ENCODE assay signal across 17 cellular contexts in genomic region chr4:108427946-108428345, GRCh38.
A peak's percentile ranks its signal among the peaks of the same experiment; 100 is the strongest.
DNase-seq lines count a peak whose midpoint lies in the region; ATAC-seq and TF ChIP-seq lines count a peak whose summit lies in the region.
"Had no signal": no experiment of that assay in that cellular context is flagged by ENCODE, and none has a peak within 500 bp of the region (broad histone marks: within the 10 kb centered on the region; RNA-seq: fewer than 3 reads in every experiment).

No MANE protein-coding gene starts in this region.

- CTCF ChIA-PET in activated naive CD4-positive, alpha-beta T cell treated with anti-CD3 and anti-CD28 coated beads, Interleukin-2, amount 10 ng/mL, durations not matched to agents 7 days and 5 days (lab: Charles Lee), result no interaction called here

- WGBS in smooth muscle cell (ENCODE audit: low lambda C conversion rate), result 82% methylated on average over 1 of the region's 1 CpG

- H3K4me3 ChIP-seq in smooth muscle cell (no peak overlapping the region), upper lobe of right lung (no peak overlapping the region)
- H3K4me3 ChIP-seq: BLaER1 had no signal

- H3K4me2 ChIP-seq in smooth muscle cell, result peak overlapping the region; percentile 16
- H3K4me2 ChIP-seq: BLaER1 had no signal

- ATAC-seq in upper lobe of right lung, result no peak

- TF ChIP-seq CTCF in smooth muscle cell (IDR thresholded peaks at IDR 0.05; ENCODE audit: borderline replicate concordance, insufficient read depth, poor library complexity, severe bottlenecking) (no peak), upper lobe of right lung (IDR thresholded peaks at IDR 0.05) (no peak)

- H3K36me3 ChIP-seq in smooth muscle cell (ENCODE audit: low read depth) (no peaks in the 10 kb centered on the region), upper lobe of right lung (no peaks in the 10 kb centered on the region)
- H3K36me3 ChIP-seq: BLaER1 had no signal

- no peaks in the 10 kb centered on the region for H4K20me1 ChIP-seq in smooth muscle cell (ENCODE audit: low read depth)
- H4K20me1 ChIP-seq: BLaER1 had no signal

- H3K27me3 ChIP-seq in smooth muscle cell (ENCODE audit: low read depth) (no peaks in the 10 kb centered on the region), upper lobe of right lung (no peaks in the 10 kb centered on the region)
- H3K27me3 ChIP-seq: BLaER1 had no signal

- intact Hi-C loops in upper lobe of right lung (cut with DNase I), result no loop called here

- H3K79me2 ChIP-seq in smooth muscle cell (ENCODE audit: low read depth), result no peaks in the 10 kb centered on the region

- no peak overlapping the region for H3K4me3 Mint-ChIP-seq in activated naive CD4-positive, alpha-beta T cell treated with anti-CD3 and anti-CD28 coated beads, Interleukin-2, amount 10 ng/mL, durations not matched to agents 7 days and 5 days
- no peak overlapping the region for H3K4me3 Mint-ChIP-seq in activated naive CD8-positive, alpha-beta T cell treated with anti-CD3 and anti-CD28 coated beads for 36 hours

- H3F3A ChIP-seq in smooth muscle cell (ENCODE audit: low read depth), result peaks cover 16% of the 10 kb centered on the region

- H3K27me3 Mint-ChIP-seq in activated naive CD4-positive, alpha-beta T cell treated with anti-CD3 and anti-CD28 coated beads, Interleukin-2, amount 10 ng/mL, durations not matched to agents 7 days and 5 days, result no peaks in the 10 kb centered on the region
- H3K27me3 Mint-ChIP-seq in activated naive CD8-positive, alpha-beta T cell treated with anti-CD3 and anti-CD28 coated beads for 36 hours, result no peaks in the 10 kb centered on the region

- H3K4me1 Mint-ChIP-seq in activated naive CD4-positive, alpha-beta T cell treated with anti-CD3 and anti-CD28 coated beads, Interleukin-2, amount 10 ng/mL, durations not matched to agents 7 days and 5 days, result peaks cover 61% of the 10 kb centered on the region
- peaks cover 43% of the 10 kb centered on the region for H3K4me1 Mint-ChIP-seq in activated naive CD8-positive, alpha-beta T cell treated with anti-CD3 and anti-CD28 coated beads for 36 hours

- peaks cover 15% of the 10 kb centered on the region for H3K36me3 Mint-ChIP-seq in activated naive CD4-positive, alpha-beta T cell treated with anti-CD3 and anti-CD28 coated beads, Interleukin-2, amount 10 ng/mL, durations not matched to agents 7 days and 5 days
- peaks cover 5% of the 10 kb centered on the region for H3K36me3 Mint-ChIP-seq in activated naive CD8-positive, alpha-beta T cell treated with anti-CD3 and anti-CD28 coated beads for 36 hours

- H3K9ac ChIP-seq in smooth muscle cell (ENCODE audit: low read depth), result no peak overlapping the region
- H3K9ac ChIP-seq: BLaER1 had no signal

- no peak overlapping the region for H2AFZ ChIP-seq in smooth muscle cell (ENCODE audit: low read depth)

- peak overlapping the region; percentile 0 for H3K27ac Mint-ChIP-seq in activated naive CD4-positive, alpha-beta T cell treated with anti-CD3 and anti-CD28 coated beads, Interleukin-2, amount 10 ng/mL, durations not matched to agents 7 days and 5 days
- peak overlapping the region; percentile 60 for H3K27ac Mint-ChIP-seq in activated naive CD8-positive, alpha-beta T cell treated with anti-CD3 and anti-CD28 coated beads for 36 hours

- no peaks in the 10 kb centered on the region for H3K9me3 ChIP-seq in smooth muscle cell (replicated peaks; ENCODE audit: low read depth)
- no peaks in the 10 kb centered on the region for H3K9me3 ChIP-seq in upper lobe of right lung

- DNase-seq in activated naive CD4-positive, alpha-beta T cell treated with anti-CD3 and anti-CD28 coated beads, Interleukin-2, amount 10 ng/mL, durations not matched to agents 7 days and 5 days, result no peak
- no peak for DNase-seq in activated naive CD4-positive, alpha-beta T cell treated with Interleukin-2 at 50 U/mL for 16 hours
- DNase-seq in activated naive CD8-positive, alpha-beta T cell treated with anti-CD3 and anti-CD28 coated beads for 36 hours, result no peak
- DNase-seq in fibroblast of peridontal ligament (ENCODE audit: extremely low read depth) (peak; percentile 73), smooth muscle cell (lab: John Stamatoyannopoulos, UW; ENCODE audit: unreplicated experiment) (no peak), upper lobe of right lung (no peak), G401 (ENCODE audit: low spot score) (no peak), OCI-M1 (lab: John Stamatoyannopoulos, UW) (no peak)
- DNase-seq: 8988T, H7, MV-4-11, NCI-H1417, NCI-H1930, NCI-H2171 treated with DMSO at 0.1 percent for 48 hours, NCI-H510A had no signal

- peaks cover 11% of the 10 kb centered on the region for H3K9me3 Mint-ChIP-seq in activated naive CD4-positive, alpha-beta T cell treated with anti-CD3 and anti-CD28 coated beads, Interleukin-2, amount 10 ng/mL, durations not matched to agents 7 days and 5 days
- H3K9me3 Mint-ChIP-seq in activated naive CD8-positive, alpha-beta T cell treated with anti-CD3 and anti-CD28 coated beads for 36 hours, result peaks cover 7% of the 10 kb centered on the region

- H3K27ac ChIP-seq in smooth muscle cell (ENCODE audit: low read depth), result peak overlapping the region; percentile 5
- H3K27ac ChIP-seq in upper lobe of right lung, result no peak overlapping the region
- H3K27ac ChIP-seq: BLaER1, HL-60 had no signal

- in situ Hi-C loops in G401 (cut with HindIII; ENCODE audit: low sequenced_read_pairs), result no loop called here

- peaks cover 3% of the 10 kb centered on the region for H3K4me1 ChIP-seq in smooth muscle cell (ENCODE audit: low read depth)
- no peaks in the 10 kb centered on the region for H3K4me1 ChIP-seq in upper lobe of right lung
- H3K4me1 ChIP-seq: BLaER1 had no signal
